ENCODE assay signal across 7 cellular contexts in genomic region chr21:33736569-33736968, GRCh38.
"Had no signal": no experiment of that assay in that cellular context is flagged by ENCODE, and none has a peak within 500 bp of the region (broad histone marks: within the 10 kb centered on the region; RNA-seq: fewer than 3 reads in every experiment).

No MANE protein-coding gene starts in this region.

- H3K27me3 Mint-ChIP-seq: IgD-negative memory B cell had no signal

- H3K27ac Mint-ChIP-seq: IgD-negative memory B cell had no signal

- H3K9ac ChIP-seq: GM23248 had no signal

- H3K9me3 ChIP-seq: HAP-1 had no signal

- H3K27ac ChIP-seq: GM23248 had no signal

- H3K4me1 ChIP-seq: HAP-1 had no signal

- H3K4me3 ChIP-seq: GM23248, HAP-1 had no signal

- H3K4me3 Mint-ChIP-seq: IgD-negative memory B cell had no signal

- DNase-seq: GM23248, GOT3, H7, KBM-7 had no signal

- ATAC-seq: HCT116 had no signal
